18 cellular contexts compared by ENCODE assay signal in the genomic region with DNA sequence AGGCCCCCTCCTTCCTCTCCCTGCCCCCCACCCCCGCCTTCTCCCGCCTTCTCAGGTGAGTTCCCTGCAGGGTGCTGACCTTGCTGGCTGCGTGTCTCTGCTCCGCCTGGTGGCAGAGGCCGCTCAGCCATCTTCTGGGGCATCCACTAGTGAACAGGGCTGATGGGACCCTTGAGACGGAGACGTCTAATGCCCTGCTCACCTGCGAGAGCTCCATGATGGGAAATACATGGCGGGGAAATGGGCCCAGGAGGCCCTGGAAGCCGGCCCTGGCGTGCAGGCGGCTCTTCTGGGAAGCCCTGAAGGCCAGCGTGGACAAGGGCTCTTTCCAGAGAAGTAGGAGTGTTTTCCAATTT. TPM values are rescaled to one million over a fixed set of nuclear protein-coding genes. Genes with fewer than 3 reads are reported as not detected.
"Had no signal": no experiment of that assay in that cellular context is flagged by ENCODE, and none has a peak within 500 bp of the region (broad histone marks: within the 10 kb centered on the region; RNA-seq: fewer than 3 reads in every experiment).

No MANE protein-coding gene starts in this region.

- H3K27me3 Mint-ChIP-seq: activated B cell treated with CpG ODN at 0.5 μM for 24 hours; activated CD4-positive, alpha-beta memory T cell treated with anti-CD3 and anti-CD28 coated beads, Interleukin-2, amount 10 ng/mL, durations not matched to agents 7 days and 5 days; activated CD8-positive, alpha-beta memory T cell treated with anti-CD3 and anti-CD28 coated beads, Interleukin-2, amount 10 ng/mL, durations not matched to agents 7 days and 5 days; activated naive CD8-positive, alpha-beta T cell had no signal

- H3K4me3 Mint-ChIP-seq: activated B cell treated with CpG ODN at 0.5 μM for 24 hours; activated CD4-positive, alpha-beta memory T cell treated with anti-CD3 and anti-CD28 coated beads, Interleukin-2, amount 10 ng/mL, durations not matched to agents 7 days and 5 days; activated CD8-positive, alpha-beta memory T cell treated with anti-CD3 and anti-CD28 coated beads, Interleukin-2, amount 10 ng/mL, durations not matched to agents 7 days and 5 days; activated naive CD8-positive, alpha-beta T cell; neural crest cell had no signal

- H3K9me3 Mint-ChIP-seq: activated B cell treated with CpG ODN at 0.5 μM for 24 hours; activated CD4-positive, alpha-beta memory T cell treated with anti-CD3 and anti-CD28 coated beads, Interleukin-2, amount 10 ng/mL, durations not matched to agents 7 days and 5 days; neural crest cell had no signal

- ATAC-seq: activated CD8-positive, alpha-beta memory T cell treated with anti-CD3 and anti-CD28 coated beads, Interleukin-2, amount 10 ng/mL, durations not matched to agents 7 days and 5 days; body of pancreas; foreskin keratinocyte had no signal

- H3K36me3 Mint-ChIP-seq: activated CD8-positive, alpha-beta memory T cell treated with anti-CD3 and anti-CD28 coated beads, Interleukin-2, amount 10 ng/mL, durations not matched to agents 7 days and 5 days; activated naive CD8-positive, alpha-beta T cell had no signal

- DNase-seq: activated B cell treated with CpG ODN at 0.5 μM for 24 hours; activated CD4-positive, alpha-beta memory T cell treated with anti-CD3 and anti-CD28 coated beads, Interleukin-2, amount 10 ng/mL, durations not matched to agents 7 days and 5 days; activated CD4-positive, alpha-beta T cell treated with anti-CD3 and anti-CD28 coated beads for 48 hours; activated CD8-positive, alpha-beta memory T cell treated with anti-CD3 and anti-CD28 coated beads, Interleukin-2, amount 10 ng/mL, durations not matched to agents 7 days and 5 days; amniotic stem cell; body of pancreas; caudate nucleus; foreskin keratinocyte; hypothalamus; mammary epithelial cell; retina; stimulated activated CD4-positive, alpha-beta T cell treated with anti-CD3 and anti-CD28 coated beads, Interleukin-2, amount 100 ng/mL, for 24 hours; stimulated activated naive CD4-positive, alpha-beta T cell treated with Interleukin-2 at 50 U/mL for 16 hours; thyroid gland had no signal

- H3K27ac Mint-ChIP-seq: activated B cell treated with CpG ODN at 0.5 μM for 24 hours; activated CD4-positive, alpha-beta memory T cell treated with anti-CD3 and anti-CD28 coated beads, Interleukin-2, amount 10 ng/mL, durations not matched to agents 7 days and 5 days; activated CD8-positive, alpha-beta memory T cell treated with anti-CD3 and anti-CD28 coated beads, Interleukin-2, amount 10 ng/mL, durations not matched to agents 7 days and 5 days; activated naive CD8-positive, alpha-beta T cell had no signal

- H3K4me1 Mint-ChIP-seq: activated B cell treated with CpG ODN at 0.5 μM for 24 hours; activated CD4-positive, alpha-beta memory T cell treated with anti-CD3 and anti-CD28 coated beads, Interleukin-2, amount 10 ng/mL, durations not matched to agents 7 days and 5 days; activated CD8-positive, alpha-beta memory T cell treated with anti-CD3 and anti-CD28 coated beads, Interleukin-2, amount 10 ng/mL, durations not matched to agents 7 days and 5 days; neural crest cell had no signal

RNA-seq across cellular contexts. Expression of a gene that starts 15.2 kb away (rescaled TPM):
- total RNA-seq: activated B cell treated with CpG ODN at 0.5 μM for 24 hours; activated CD4-positive, alpha-beta memory T cell treated with anti-CD3 and anti-CD28 coated beads, Interleukin-2, amount 10 ng/mL, durations not matched to agents 7 days and 5 days; activated CD8-positive, alpha-beta memory T cell treated with anti-CD3 and anti-CD28 coated beads, Interleukin-2, amount 10 ng/mL, durations not matched to agents 7 days and 5 days; body of pancreas; fibroblast of lung; foreskin keratinocyte; mammary epithelial cell; thyroid gland had no signal

RNA-seq across cellular contexts. Expression of a gene that starts 32.2 kb away (rescaled TPM):
- total RNA-seq: activated B cell treated with CpG ODN at 0.5 μM for 24 hours; activated CD4-positive, alpha-beta memory T cell treated with anti-CD3 and anti-CD28 coated beads, Interleukin-2, amount 10 ng/mL, durations not matched to agents 7 days and 5 days; activated CD8-positive, alpha-beta memory T cell treated with anti-CD3 and anti-CD28 coated beads, Interleukin-2, amount 10 ng/mL, durations not matched to agents 7 days and 5 days; foreskin keratinocyte; mammary epithelial cell; mononuclear cell had no signal
